ENCODE assay signal across 1 cellular context in the genomic region with DNA sequence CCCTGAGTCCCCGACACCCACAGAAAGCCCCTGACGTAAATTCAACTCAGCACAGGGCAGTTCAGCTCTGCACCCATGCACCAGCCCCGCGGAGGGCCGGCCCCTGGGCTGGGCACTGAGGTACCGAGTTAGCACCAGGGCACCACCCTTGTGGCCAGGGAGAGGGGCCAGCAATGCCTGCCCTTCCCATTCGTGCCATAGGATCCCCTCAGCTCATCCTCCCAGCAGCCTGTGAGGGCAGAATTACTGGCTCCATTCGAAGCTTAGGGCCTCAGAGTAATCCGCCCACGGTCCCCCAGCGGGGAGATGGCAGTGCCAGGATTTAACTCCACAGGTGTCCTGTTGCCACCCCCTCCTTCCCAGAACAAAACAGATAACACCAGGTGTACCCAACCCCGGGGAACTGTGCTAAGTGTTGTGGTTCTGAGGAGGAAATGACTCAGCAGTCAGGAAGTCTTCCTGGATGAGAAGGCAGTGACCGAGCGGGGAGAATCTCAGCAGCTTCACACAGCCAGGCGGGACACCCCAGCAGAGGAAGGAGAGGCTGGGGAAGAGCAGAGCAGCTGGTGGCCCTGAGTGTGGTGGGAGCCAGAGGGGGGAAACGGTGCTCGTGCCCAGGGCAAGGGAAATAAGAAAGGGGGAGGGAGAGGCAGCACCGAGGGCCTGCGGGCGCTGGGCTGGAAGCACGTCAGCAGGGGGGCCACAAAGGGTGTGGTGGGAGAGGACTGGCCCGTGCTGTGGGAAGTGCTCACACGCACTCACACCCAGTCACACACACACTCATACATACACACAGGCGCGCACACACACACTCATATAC.
TF ChIP-seq lines count a peak whose summit lies in the region.

No MANE protein-coding gene starts in this region.

TF ChIP-seq in GM12878, 131 proteins besides CTCF, POLR2A, EP300 and RAD21 (continued from another document and continues in another):
- TF ChIP-seq ZNF384 (IDR thresholded peaks at IDR 0.05; ENCODE audit: borderline replicate concordance, low read depth, low read length) (no peak), NFIC (IDR thresholded peaks at IDR 0.05; ENCODE audit: low read depth, low read length) (peak; percentile 54; the same call in 1 of the 2 replicates), HDAC2 (IDR thresholded peaks at IDR 0.05) (no peak), GATAD2B (conservative IDR thresholded peaks at IDR 0.05; ENCODE audit: low read depth) (peak; percentile 86), NFYA (IDR thresholded peaks at IDR 0.05; ENCODE audit: borderline replicate concordance, low read depth, low read length) (no peak), LARP7 (IDR thresholded peaks at IDR 0.05) (no peak), MEF2B (IDR thresholded peaks at IDR 0.05; ENCODE audit: partially characterized antibody, poor library complexity, severe bottlenecking) (peak; percentile 53), BMI1 (IDR thresholded peaks at IDR 0.05; ENCODE audit: borderline replicate concordance) (0 out of 2 replicates have a peak, but pooled peaks have one; percentile 26), JUND (IDR thresholded peaks at IDR 0.05; ENCODE audit: low read depth, low read length) (peak; percentile 36; the same call in 1 of the 2 replicates), MEF2A (IDR thresholded peaks at IDR 0.05; ENCODE audit: insufficient read depth, low read depth, low read length) (no peak), MXI1 (IDR thresholded peaks at IDR 0.05; ENCODE audit: low read depth, low read length) (no peak), KAT2A (conservative IDR thresholded peaks at IDR 0.05; ENCODE audit: control insufficient read depth, low read depth, low read length) (no peak), ZNF207 (IDR thresholded peaks at IDR 0.05; ENCODE audit: borderline replicate concordance) (no peak), RBBP5 (conservative IDR thresholded peaks at IDR 0.05) (no peak), CHD2 (IDR thresholded peaks at IDR 0.05; ENCODE audit: borderline replicate concordance, low read depth, low read length) (0 out of 2 replicates have a peak, but pooled peaks have one; percentile 21), YBX1 (IDR thresholded peaks at IDR 0.05) (no peak), ZBED1 (IDR thresholded peaks at IDR 0.05; ENCODE audit: borderline replicate concordance) (no peak), WRNIP1 (IDR thresholded peaks at IDR 0.05; ENCODE audit: borderline replicate concordance, low read depth, low read length) (no peak), IKZF2 (IDR thresholded peaks at IDR 0.05) (peak; percentile 97), ETV6 (conservative IDR thresholded peaks at IDR 0.05 in 1 of 2, IDR thresholded peaks at IDR 0.05 in 1 of 2; ENCODE audit: borderline replicate concordance in 1 of 2, low read depth in 1 of 2) (peak in 1 of 2 experiments; percentile 92; a peak in 2 of 4 replicates), SRF (IDR thresholded peaks at IDR 0.05; ENCODE audit: low read depth in 2 of 2, low read length in 2 of 2) (no peak), MYC (IDR thresholded peaks at IDR 0.05; ENCODE audit: insufficient read depth, insufficient read length, insufficient replicate concordance, low read length, severe bottlenecking) (no peak), EED (IDR thresholded peaks at IDR 0.05; ENCODE audit: low read depth) (peak; percentile 83), STAT1 (conservative IDR thresholded peaks at IDR 0.05) (no peak), ZNF24 (IDR thresholded peaks at IDR 0.05) (no peak), NR2F1 (conservative IDR thresholded peaks at IDR 0.05) (no peak), TBL1XR1 (IDR thresholded peaks at IDR 0.05; ENCODE audit: low read depth, low read length) (peak; percentile 63; the same call in 1 of the 2 replicates), CHD1 (IDR thresholded peaks at IDR 0.05; ENCODE audit: low read depth, low read length) (no peak)
- TF ChIP-seq, protein P1, sequence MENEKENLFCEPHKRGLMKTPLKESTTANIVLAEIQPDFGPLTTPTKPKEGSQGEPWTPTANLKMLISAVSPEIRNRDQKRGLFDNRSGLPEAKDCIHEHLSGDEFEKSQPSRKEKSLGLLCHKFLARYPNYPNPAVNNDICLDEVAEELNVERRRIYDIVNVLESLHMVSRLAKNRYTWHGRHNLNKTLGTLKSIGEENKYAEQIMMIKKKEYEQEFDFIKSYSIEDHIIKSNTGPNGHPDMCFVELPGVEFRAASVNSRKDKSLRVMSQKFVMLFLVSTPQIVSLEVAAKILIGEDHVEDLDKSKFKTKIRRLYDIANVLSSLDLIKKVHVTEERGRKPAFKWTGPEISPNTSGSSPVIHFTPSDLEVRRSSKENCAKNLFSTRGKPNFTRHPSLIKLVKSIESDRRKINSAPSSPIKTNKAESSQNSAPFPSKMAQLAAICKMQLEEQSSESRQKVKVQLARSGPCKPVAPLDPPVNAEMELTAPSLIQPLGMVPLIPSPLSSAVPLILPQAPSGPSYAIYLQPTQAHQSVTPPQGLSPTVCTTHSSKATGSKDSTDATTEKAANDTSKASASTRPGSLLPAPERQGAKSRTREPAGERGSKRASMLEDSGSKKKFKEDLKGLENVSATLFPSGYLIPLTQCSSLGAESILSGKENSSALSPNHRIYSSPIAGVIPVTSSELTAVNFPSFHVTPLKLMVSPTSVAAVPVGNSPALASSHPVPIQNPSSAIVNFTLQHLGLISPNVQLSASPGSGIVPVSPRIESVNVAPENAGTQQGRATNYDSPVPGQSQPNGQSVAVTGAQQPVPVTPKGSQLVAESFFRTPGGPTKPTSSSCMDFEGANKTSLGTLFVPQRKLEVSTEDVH (IDR thresholded peaks at IDR 0.05; ENCODE audit: low read depth, partially characterized antibody): no peak
- TF ChIP-seq, protein P2, sequence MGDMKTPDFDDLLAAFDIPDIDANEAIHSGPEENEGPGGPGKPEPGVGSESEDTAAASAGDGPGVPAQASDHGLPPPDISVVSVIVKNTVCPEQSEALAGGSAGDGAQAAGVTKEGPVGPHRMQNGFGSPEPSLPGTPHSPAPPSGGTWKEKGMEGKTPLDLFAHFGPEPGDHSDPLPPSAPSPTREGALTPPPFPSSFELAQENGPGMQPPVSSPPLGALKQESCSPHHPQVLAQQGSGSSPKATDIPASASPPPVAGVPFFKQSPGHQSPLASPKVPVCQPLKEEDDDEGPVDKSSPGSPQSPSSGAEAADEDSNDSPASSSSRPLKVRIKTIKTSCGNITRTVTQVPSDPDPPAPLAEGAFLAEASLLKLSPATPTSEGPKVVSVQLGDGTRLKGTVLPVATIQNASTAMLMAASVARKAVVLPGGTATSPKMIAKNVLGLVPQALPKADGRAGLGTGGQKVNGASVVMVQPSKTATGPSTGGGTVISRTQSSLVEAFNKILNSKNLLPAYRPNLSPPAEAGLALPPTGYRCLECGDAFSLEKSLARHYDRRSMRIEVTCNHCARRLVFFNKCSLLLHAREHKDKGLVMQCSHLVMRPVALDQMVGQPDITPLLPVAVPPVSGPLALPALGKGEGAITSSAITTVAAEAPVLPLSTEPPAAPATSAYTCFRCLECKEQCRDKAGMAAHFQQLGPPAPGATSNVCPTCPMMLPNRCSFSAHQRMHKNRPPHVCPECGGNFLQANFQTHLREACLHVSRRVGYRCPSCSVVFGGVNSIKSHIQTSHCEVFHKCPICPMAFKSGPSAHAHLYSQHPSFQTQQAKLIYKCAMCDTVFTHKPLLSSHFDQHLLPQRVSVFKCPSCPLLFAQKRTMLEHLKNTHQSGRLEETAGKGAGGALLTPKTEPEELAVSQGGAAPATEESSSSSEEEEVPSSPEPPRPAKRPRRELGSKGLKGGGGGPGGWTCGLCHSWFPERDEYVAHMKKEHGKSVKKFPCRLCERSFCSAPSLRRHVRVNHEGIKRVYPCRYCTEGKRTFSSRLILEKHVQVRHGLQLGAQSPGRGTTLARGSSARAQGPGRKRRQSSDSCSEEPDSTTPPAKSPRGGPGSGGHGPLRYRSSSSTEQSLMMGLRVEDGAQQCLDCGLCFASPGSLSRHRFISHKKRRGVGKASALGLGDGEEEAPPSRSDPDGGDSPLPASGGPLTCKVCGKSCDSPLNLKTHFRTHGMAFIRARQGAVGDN (IDR thresholded peaks at IDR 0.05): 0 out of 2 replicates have a peak, but pooled peaks have one; percentile 40
- TF ChIP-seq, protein P3, sequence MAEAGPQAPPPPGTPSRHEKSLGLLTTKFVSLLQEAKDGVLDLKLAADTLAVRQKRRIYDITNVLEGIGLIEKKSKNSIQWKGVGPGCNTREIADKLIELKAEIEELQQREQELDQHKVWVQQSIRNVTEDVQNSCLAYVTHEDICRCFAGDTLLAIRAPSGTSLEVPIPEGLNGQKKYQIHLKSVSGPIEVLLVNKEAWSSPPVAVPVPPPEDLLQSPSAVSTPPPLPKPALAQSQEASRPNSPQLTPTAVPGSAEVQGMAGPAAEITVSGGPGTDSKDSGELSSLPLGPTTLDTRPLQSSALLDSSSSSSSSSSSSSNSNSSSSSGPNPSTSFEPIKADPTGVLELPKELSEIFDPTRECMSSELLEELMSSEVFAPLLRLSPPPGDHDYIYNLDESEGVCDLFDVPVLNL (IDR thresholded peaks at IDR 0.05; ENCODE audit: low read depth, low read length): no peak
- TF ChIP-seq, protein P4, sequence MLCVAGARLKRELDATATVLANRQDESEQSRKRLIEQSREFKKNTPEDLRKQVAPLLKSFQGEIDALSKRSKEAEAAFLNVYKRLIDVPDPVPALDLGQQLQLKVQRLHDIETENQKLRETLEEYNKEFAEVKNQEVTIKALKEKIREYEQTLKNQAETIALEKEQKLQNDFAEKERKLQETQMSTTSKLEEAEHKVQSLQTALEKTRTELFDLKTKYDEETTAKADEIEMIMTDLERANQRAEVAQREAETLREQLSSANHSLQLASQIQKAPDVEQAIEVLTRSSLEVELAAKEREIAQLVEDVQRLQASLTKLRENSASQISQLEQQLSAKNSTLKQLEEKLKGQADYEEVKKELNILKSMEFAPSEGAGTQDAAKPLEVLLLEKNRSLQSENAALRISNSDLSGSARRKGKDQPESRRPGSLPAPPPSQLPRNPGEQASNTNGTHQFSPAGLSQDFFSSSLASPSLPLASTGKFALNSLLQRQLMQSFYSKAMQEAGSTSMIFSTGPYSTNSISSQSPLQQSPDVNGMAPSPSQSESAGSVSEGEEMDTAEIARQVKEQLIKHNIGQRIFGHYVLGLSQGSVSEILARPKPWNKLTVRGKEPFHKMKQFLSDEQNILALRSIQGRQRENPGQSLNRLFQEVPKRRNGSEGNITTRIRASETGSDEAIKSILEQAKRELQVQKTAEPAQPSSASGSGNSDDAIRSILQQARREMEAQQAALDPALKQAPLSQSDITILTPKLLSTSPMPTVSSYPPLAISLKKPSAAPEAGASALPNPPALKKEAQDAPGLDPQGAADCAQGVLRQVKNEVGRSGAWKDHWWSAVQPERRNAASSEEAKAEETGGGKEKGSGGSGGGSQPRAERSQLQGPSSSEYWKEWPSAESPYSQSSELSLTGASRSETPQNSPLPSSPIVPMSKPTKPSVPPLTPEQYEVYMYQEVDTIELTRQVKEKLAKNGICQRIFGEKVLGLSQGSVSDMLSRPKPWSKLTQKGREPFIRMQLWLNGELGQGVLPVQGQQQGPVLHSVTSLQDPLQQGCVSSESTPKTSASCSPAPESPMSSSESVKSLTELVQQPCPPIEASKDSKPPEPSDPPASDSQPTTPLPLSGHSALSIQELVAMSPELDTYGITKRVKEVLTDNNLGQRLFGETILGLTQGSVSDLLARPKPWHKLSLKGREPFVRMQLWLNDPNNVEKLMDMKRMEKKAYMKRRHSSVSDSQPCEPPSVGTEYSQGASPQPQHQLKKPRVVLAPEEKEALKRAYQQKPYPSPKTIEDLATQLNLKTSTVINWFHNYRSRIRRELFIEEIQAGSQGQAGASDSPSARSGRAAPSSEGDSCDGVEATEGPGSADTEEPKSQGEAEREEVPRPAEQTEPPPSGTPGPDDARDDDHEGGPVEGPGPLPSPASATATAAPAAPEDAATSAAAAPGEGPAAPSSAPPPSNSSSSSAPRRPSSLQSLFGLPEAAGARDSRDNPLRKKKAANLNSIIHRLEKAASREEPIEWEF (IDR thresholded peaks at IDR 0.05; ENCODE audit: insufficient replicate concordance, low read depth, low read length): no peak
- TF ChIP-seq, protein P5, sequence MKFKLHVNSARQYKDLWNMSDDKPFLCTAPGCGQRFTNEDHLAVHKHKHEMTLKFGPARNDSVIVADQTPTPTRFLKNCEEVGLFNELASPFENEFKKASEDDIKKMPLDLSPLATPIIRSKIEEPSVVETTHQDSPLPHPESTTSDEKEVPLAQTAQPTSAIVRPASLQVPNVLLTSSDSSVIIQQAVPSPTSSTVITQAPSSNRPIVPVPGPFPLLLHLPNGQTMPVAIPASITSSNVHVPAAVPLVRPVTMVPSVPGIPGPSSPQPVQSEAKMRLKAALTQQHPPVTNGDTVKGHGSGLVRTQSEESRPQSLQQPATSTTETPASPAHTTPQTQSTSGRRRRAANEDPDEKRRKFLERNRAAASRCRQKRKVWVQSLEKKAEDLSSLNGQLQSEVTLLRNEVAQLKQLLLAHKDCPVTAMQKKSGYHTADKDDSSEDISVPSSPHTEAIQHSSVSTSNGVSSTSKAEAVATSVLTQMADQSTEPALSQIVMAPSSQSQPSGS (IDR thresholded peaks at IDR 0.05; ENCODE audit: low read length): no peak
- TF ChIP-seq, protein P6, sequence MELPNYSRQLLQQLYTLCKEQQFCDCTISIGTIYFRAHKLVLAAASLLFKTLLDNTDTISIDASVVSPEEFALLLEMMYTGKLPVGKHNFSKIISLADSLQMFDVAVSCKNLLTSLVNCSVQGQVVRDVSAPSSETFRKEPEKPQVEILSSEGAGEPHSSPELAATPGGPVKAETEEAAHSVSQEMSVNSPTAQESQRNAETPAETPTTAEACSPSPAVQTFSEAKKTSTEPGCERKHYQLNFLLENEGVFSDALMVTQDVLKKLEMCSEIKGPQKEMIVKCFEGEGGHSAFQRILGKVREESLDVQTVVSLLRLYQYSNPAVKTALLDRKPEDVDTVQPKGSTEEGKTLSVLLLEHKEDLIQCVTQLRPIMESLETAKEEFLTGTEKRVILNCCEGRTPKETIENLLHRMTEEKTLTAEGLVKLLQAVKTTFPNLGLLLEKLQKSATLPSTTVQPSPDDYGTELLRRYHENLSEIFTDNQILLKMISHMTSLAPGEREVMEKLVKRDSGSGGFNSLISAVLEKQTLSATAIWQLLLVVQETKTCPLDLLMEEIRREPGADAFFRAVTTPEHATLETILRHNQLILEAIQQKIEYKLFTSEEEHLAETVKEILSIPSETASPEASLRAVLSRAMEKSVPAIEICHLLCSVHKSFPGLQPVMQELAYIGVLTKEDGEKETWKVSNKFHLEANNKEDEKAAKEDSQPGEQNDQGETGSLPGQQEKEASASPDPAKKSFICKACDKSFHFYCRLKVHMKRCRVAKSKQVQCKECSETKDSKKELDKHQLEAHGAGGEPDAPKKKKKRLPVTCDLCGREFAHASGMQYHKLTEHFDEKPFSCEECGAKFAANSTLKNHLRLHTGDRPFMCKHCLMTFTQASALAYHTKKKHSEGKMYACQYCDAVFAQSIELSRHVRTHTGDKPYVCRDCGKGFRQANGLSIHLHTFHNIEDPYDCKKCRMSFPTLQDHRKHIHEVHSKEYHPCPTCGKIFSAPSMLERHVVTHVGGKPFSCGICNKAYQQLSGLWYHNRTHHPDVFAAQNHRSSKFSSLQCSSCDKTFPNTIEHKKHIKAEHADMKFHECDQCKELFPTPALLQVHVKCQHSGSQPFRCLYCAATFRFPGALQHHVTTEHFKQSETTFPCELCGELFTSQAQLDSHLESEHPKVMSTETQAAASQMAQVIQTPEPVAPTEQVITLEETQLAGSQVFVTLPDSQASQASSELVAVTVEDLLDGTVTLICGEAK (IDR thresholded peaks at IDR 0.05; ENCODE audit: borderline replicate concordance): no peak
- TF ChIP-seq, protein P7, sequence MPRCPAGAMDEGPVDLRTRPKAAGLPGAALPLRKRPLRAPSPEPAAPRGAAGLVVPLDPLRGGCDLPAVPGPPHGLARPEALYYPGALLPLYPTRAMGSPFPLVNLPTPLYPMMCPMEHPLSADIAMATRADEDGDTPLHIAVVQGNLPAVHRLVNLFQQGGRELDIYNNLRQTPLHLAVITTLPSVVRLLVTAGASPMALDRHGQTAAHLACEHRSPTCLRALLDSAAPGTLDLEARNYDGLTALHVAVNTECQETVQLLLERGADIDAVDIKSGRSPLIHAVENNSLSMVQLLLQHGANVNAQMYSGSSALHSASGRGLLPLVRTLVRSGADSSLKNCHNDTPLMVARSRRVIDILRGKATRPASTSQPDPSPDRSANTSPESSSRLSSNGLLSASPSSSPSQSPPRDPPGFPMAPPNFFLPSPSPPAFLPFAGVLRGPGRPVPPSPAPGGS (IDR thresholded peaks at IDR 0.05; ENCODE audit: borderline replicate concordance, insufficient read depth, low read depth, low read length, poor library complexity, severe bottlenecking): no peak
